Comparison of ENCODE assay signal across 1 cellular context in genomic region chr18:59695551-59695950, GRCh38.
TF ChIP-seq lines count a peak whose summit lies in the region.

No MANE protein-coding gene starts in this region.

TF ChIP-seq in GM23338, 12 proteins besides CTCF, POLR2A, EP300 and RAD21 (continued from another document):
- no peak for TF ChIP-seq JUNB (IDR thresholded peaks at IDR 0.05; ENCODE audit: unreplicated experiment)
- TF ChIP-seq ZNF462 (CRISPR knock-in tag; IDR thresholded peaks at IDR 0.05) = no peak
- TF ChIP-seq STAT1 (IDR thresholded peaks at IDR 0.05; ENCODE audit: unreplicated experiment) = no peak
- no peak for TF ChIP-seq EZH2 (IDR thresholded peaks at IDR 0.05; ENCODE audit: low read depth, unreplicated experiment)
- TF ChIP-seq ZNF331 (CRISPR knock-in tag; IDR thresholded peaks at IDR 0.05; ENCODE audit: low read depth) = no peak
- no peak for TF ChIP-seq EZH2phosphoT487 (IDR thresholded peaks at IDR 0.05; ENCODE audit: unreplicated experiment)
- no peak for TF ChIP-seq CREB1 (CRISPR knock-in tag; IDR thresholded peaks at IDR 0.05; ENCODE audit: low read depth)
- TF ChIP-seq ZNF114 (CRISPR knock-in tag; IDR thresholded peaks at IDR 0.05) = no peak
